In the genomic region with DNA sequence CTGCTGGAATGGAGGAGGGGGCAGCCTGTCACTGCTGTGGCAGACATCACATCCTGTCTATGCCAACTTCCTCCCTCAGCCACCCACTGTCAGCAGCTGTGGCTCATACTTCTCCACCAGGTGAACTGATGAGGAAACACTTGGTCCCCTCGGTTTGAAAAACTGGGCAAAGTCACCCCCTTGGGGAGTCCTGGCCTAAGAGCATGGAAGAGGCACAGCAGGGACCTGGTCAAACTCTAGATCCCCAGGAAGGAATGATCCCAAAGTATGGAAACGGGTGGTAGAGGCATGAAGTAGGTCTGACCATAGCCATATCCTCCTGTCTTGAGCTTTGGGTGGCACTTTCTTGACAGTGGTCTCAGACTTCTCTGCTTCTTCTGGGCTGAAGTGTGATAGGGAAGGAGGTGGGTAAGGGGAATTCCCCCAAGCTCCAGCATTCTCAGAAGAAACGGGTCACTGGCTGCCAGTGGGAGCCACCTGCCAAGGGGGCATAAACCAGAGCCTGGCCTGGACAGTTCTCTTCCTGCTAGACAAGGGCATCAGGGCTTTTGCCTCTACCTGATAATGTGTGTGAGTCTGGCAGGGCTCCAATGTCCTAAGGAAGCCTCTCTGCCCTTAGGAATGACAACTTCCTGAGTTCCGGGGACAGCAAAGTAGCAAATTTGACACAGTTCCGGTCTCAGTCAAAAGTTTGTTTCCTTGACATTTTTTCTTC, we compare ENCODE assay signal across 8 cellular contexts.
DNase-seq lines count a peak whose midpoint lies in the region; ATAC-seq and TF ChIP-seq lines count a peak whose summit lies in the region.

No MANE protein-coding gene starts in this region.

- peak overlapping the region; percentile 61 for H3K4me3 Mint-ChIP-seq in activated naive CD8-positive, alpha-beta T cell treated with anti-CD3 and anti-CD28 coated beads, Interleukin-2, amount 50 U/mL, for 24 hours

- H3K4me1 Mint-ChIP-seq in activated naive CD8-positive, alpha-beta T cell treated with anti-CD3 and anti-CD28 coated beads, Interleukin-2, amount 50 U/mL, for 24 hours = peaks cover 96% of the 10 kb centered on the region

- ATAC-seq in activated naive CD8-positive, alpha-beta T cell treated with anti-CD3 and anti-CD28 coated beads, Interleukin-2, amount 50 U/mL, for 24 hours = peak; percentile 42
- no peak for ATAC-seq in GM18870 (IDR thresholded peaks at IDR 0.05; ENCODE audit: unreplicated experiment)

- H3K27me3 Mint-ChIP-seq in activated naive CD8-positive, alpha-beta T cell treated with anti-CD3 and anti-CD28 coated beads, Interleukin-2, amount 50 U/mL, for 24 hours = no peaks in the 10 kb centered on the region

- H3K9me3 Mint-ChIP-seq in activated naive CD8-positive, alpha-beta T cell treated with anti-CD3 and anti-CD28 coated beads, Interleukin-2, amount 50 U/mL, for 24 hours = no peaks in the 10 kb centered on the region

- DNase-seq in Ammon's horn (ENCODE audit: low spot score) = peak; percentile 63
- DNase-seq in activated naive CD8-positive, alpha-beta T cell treated with anti-CD3 and anti-CD28 coated beads, Interleukin-2, amount 50 U/mL, for 24 hours = peak; percentile 50
- peak; percentile 42 for DNase-seq in pons (ENCODE audit: low spot score)
- no peak for DNase-seq in SIG-M5 (lab: John Stamatoyannopoulos, UW)
- no peak for DNase-seq in NCI-H1436 treated with DMSO at 0.1 percent for 48 hours (lab: John Stamatoyannopoulos, UW)
- no peak for DNase-seq in HuH-7 (ENCODE audit: low spot score)

- peak overlapping the region; percentile 90 for H3K27ac Mint-ChIP-seq in activated naive CD8-positive, alpha-beta T cell treated with anti-CD3 and anti-CD28 coated beads, Interleukin-2, amount 50 U/mL, for 24 hours

- H3K36me3 Mint-ChIP-seq in activated naive CD8-positive, alpha-beta T cell treated with anti-CD3 and anti-CD28 coated beads, Interleukin-2, amount 50 U/mL, for 24 hours (ENCODE audit: low read depth) = peaks cover 6% of the 10 kb centered on the region

- TF ChIP-seq POLR2A in Raji (IDR thresholded peaks at IDR 0.05; ENCODE audit: insufficient read depth, low read depth, low read length) = peak; percentile 46; the same call in 1 of the 2 replicates

Comparison
In these comparisons a context has a peak if more than half of its experiments do, and no peak if none do; other contexts are left out.
1. DNase-seq: peak in Ammon's horn (single experiment), activated naive CD8-positive, alpha-beta T cell treated with anti-CD3 and anti-CD28 coated beads, Interleukin-2, amount 50 U/mL, for 24 hours (single experiment) and pons (single experiment); none in SIG-M5 (single experiment), NCI-H1436 treated with DMSO at 0.1 percent for 48 hours (single experiment) and HuH-7 (single experiment).